Comparison of ENCODE assay signal across 21 cellular contexts in genomic region chr9:37083654-37084053, GRCh38. TPM values are rescaled to one million over a fixed set of nuclear protein-coding genes. Genes with fewer than 3 reads are reported as not detected.
"Had no signal": no experiment of that assay in that cellular context is flagged by ENCODE, and none has a peak within 500 bp of the region (broad histone marks: within the 10 kb centered on the region; RNA-seq: fewer than 3 reads in every experiment).

No MANE protein-coding gene starts in this region.

- H3K27me3 ChIP-seq: breast epithelium, foreskin keratinocyte, tibial artery, uterus had no signal

- H3K9me3 Mint-ChIP-seq: activated CD4-positive, alpha-beta memory T cell treated with anti-CD3 and anti-CD28 coated beads, Interleukin-2, amount 10 ng/mL, durations not matched to agents 7 days and 5 days; dendritic cell treated with granulocyte-macrophage colony-stimulating factor and Interleukin-4, amounts not matched to agents 40 ng/mL and 50 ng/mL, for 4 days; natural killer cell treated with Interleukin-12 subunit alpha and Interleukin-12 subunit beta and Interleukin-15 and Interleukin-18, amount 100 ng/mL, for 72 hours; stimulated activated naive B cell treated with anti-CD40 and anti-IgM and Interleukin-4, amounts not matched to agents 10 μg/mL and 1 μg/mL and 100 μg/mL, for 72 hours had no signal

- H3K4me3 Mint-ChIP-seq: activated CD4-positive, alpha-beta memory T cell treated with anti-CD3 and anti-CD28 coated beads, Interleukin-2, amount 10 ng/mL, durations not matched to agents 7 days and 5 days; dendritic cell treated with granulocyte-macrophage colony-stimulating factor and Interleukin-4, amounts not matched to agents 40 ng/mL and 50 ng/mL, for 4 days; natural killer cell treated with Interleukin-12 subunit alpha and Interleukin-12 subunit beta and Interleukin-15 and Interleukin-18, amount 100 ng/mL, for 72 hours had no signal

- DNase-seq: activated CD4-positive, alpha-beta memory T cell treated with anti-CD3 and anti-CD28 coated beads, Interleukin-2, amount 10 ng/mL, durations not matched to agents 7 days and 5 days; activated CD4-positive, alpha-beta T cell treated with anti-CD3 and anti-CD28 coated beads for 4 hours; activated gamma-delta T cell treated with Interleukin-2 at 50 U/mL for 16 hours; aorta; cerebellar nuclear complex; effector memory CD4-positive, alpha-beta T cell; foreskin keratinocyte; glutamatergic neuron; hypothalamus; left ventricle myocardium inferior; mesenchymal stem cell; occipital lobe; stimulated activated CD4-positive, alpha-beta T cell treated with anti-CD3 and anti-CD28 coated beads, Interleukin-2, amount 100 ng/mL, for 48 hours; stimulated activated naive B cell treated with anti-CD40 and anti-IgM and Interleukin-4, amounts not matched to agents 10 μg/mL and 1 μg/mL and 100 μg/mL, for 72 hours; T1000; tibial artery; uterus had no signal

- H3K9me3 ChIP-seq: breast epithelium, tibial artery, uterus had no signal

- H3K27ac Mint-ChIP-seq: activated CD4-positive, alpha-beta memory T cell treated with anti-CD3 and anti-CD28 coated beads, Interleukin-2, amount 10 ng/mL, durations not matched to agents 7 days and 5 days; dendritic cell treated with granulocyte-macrophage colony-stimulating factor and Interleukin-4, amounts not matched to agents 40 ng/mL and 50 ng/mL, for 4 days; natural killer cell treated with Interleukin-12 subunit alpha and Interleukin-12 subunit beta and Interleukin-15 and Interleukin-18, amount 100 ng/mL, for 72 hours had no signal

- H3K27ac ChIP-seq: breast epithelium, foreskin keratinocyte, left ventricle myocardium inferior, tibial artery, uterus had no signal

- H3K4me1 ChIP-seq: breast epithelium had no signal

- H3K36me3 ChIP-seq: breast epithelium, uterus had no signal

- H3K27me3 Mint-ChIP-seq: activated CD4-positive, alpha-beta memory T cell treated with anti-CD3 and anti-CD28 coated beads, Interleukin-2, amount 10 ng/mL, durations not matched to agents 7 days and 5 days; natural killer cell treated with Interleukin-12 subunit alpha and Interleukin-12 subunit beta and Interleukin-15 and Interleukin-18, amount 100 ng/mL, for 72 hours; stimulated activated naive B cell treated with anti-CD40 and anti-IgM and Interleukin-4, amounts not matched to agents 10 μg/mL and 1 μg/mL and 100 μg/mL, for 72 hours had no signal

- H3K4me3 ChIP-seq: breast epithelium, left ventricle myocardium inferior, tibial artery, uterus had no signal

- ATAC-seq: foreskin keratinocyte; natural killer cell treated with Interleukin-12 subunit alpha and Interleukin-12 subunit beta and Interleukin-15 and Interleukin-18, amount 100 ng/mL, for 72 hours; stimulated activated naive B cell treated with anti-CD40 and anti-IgM and Interleukin-4, amounts not matched to agents 10 μg/mL and 1 μg/mL and 100 μg/mL, for 72 hours had no signal

RNA-seq across cellular contexts. Expression of gene PAX5, which starts 49.6 kb away (rescaled TPM):
- total RNA-seq: kidney epithelial cell, left ventricle myocardium inferior, occipital lobe had no signal
- polyA plus RNA-seq: foreskin keratinocyte had no signal
